ENCODE assay signal across 8 cellular contexts in the genomic region with DNA sequence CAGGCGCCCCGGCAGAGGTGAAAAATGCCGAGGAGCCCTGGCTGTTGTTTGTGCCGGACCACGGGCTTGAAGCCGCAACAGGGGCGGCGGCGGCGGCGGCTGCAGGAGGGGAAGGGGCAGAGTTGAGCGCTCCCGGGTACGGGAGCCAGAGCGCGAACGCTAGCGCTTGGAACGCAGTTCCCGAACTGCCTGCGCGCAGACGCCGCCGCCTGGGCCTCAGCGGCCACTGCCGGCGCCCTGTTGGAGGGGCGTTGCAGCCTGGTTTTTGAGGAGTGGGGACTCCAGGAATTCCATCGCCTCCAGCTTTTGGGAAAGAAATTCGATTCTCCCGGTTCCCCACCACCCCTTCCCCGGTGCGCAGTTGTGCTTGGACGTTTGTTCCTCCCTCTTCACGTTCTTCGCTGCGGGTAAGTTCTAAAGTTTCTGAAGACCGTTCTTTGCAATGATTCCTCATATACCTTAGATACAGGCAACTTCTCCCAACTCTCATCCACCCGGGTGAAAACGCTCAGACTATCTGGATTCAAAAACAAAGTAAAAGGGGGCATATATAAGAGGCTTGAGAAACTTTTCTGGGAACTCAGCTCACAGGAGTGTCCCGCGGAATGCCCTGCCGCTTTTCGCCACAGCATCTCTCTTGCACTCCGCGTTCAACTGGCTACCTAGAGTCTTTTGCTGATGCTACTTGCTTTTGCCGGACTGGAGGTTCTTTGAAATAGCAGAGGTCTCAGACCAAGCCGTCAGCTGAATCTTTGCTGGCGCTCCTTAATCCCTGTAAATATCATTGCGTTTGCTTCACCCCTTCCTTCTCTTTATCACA. TPM values are rescaled to one million over a fixed set of nuclear protein-coding genes. Genes with fewer than 3 reads are reported as not detected.
DNase-seq lines count a peak whose midpoint lies in the region; FAIRE-seq and TF ChIP-seq lines count a peak whose summit lies in the region.

No MANE protein-coding gene starts in this region.

- FAIRE-seq in urothelium cell line (lab: Jason Lieb, UNC), result no peak

- no peaks in the 10 kb centered on the region for H3K9me3 ChIP-seq in HUES6 (ENCODE audit: control insufficient read depth, insufficient read depth, low read depth, low read length)
- H3K9me3 ChIP-seq in muscle layer of colon (ENCODE audit: low read length), result no peaks in the 10 kb centered on the region

- H3K4me1 ChIP-seq in HUES6 (ENCODE audit: control insufficient read depth, insufficient read depth, low read length) (peaks cover 13% of the 10 kb centered on the region), muscle layer of colon (ENCODE audit: insufficient read depth, low read length) (peaks cover 37% of the 10 kb centered on the region)

- H3K9me3 Mint-ChIP-seq in activated CD4-positive, alpha-beta memory T cell treated with anti-CD3 and anti-CD28 coated beads, Interleukin-2, amount 10 ng/mL, durations not matched to agents 7 days and 5 days, result no peaks in the 10 kb centered on the region

- H3K4me3 Mint-ChIP-seq in activated CD4-positive, alpha-beta memory T cell treated with anti-CD3 and anti-CD28 coated beads, Interleukin-2, amount 10 ng/mL, durations not matched to agents 7 days and 5 days, result peak overlapping the region; percentile 75

- H3K9ac ChIP-seq in HUES6 (ENCODE audit: low read length) (peak overlapping the region; percentile 68), muscle layer of colon (ENCODE audit: low read length) (peak overlapping the region; percentile 90)

- DNase-seq in NCI-H2081 (lab: John Stamatoyannopoulos, UW) (peak; percentile 27 to 41), NCI-H2081 treated with DMSO at 0.1 percent for 48 hours (lab: John Stamatoyannopoulos, UW) (no peak), fibroblast of mammary gland (ENCODE audit: low read depth) (peak; percentile 48), urothelium cell line (ENCODE audit: low spot score) (peak; percentile 54), RKO (ENCODE audit: low spot score) (no peak)
- DNase-seq in activated CD4-positive, alpha-beta memory T cell treated with anti-CD3 and anti-CD28 coated beads, Interleukin-2, amount 10 ng/mL, durations not matched to agents 7 days and 5 days, result peak; percentile 17

- CTCF ChIA-PET in activated CD4-positive, alpha-beta memory T cell treated with anti-CD3 and anti-CD28 coated beads, Interleukin-2, amount 10 ng/mL, durations not matched to agents 7 days and 5 days (lab: Charles Lee), result no interaction called here

- no peak for TF ChIP-seq CTCF in fibroblast of mammary gland (conservative IDR thresholded peaks at IDR 0.05; ENCODE audit: control insufficient read depth, insufficient read depth, low read depth, low read length)

- H3K36me3 Mint-ChIP-seq in activated CD4-positive, alpha-beta memory T cell treated with anti-CD3 and anti-CD28 coated beads, Interleukin-2, amount 10 ng/mL, durations not matched to agents 7 days and 5 days (ENCODE audit: low read depth), result no peaks in the 10 kb centered on the region

- H3K36me3 ChIP-seq in HUES6 (ENCODE audit: control insufficient read depth, insufficient read depth, low read length) (0 out of 2 replicates have a peak, but pooled peaks cover 3% of the 10 kb centered on the region), muscle layer of colon (ENCODE audit: insufficient read depth, low read length) (peaks cover 2% of the 10 kb centered on the region)

- H3K27ac Mint-ChIP-seq in activated CD4-positive, alpha-beta memory T cell treated with anti-CD3 and anti-CD28 coated beads, Interleukin-2, amount 10 ng/mL, durations not matched to agents 7 days and 5 days, result no peak overlapping the region

- H3K27me3 ChIP-seq in HUES6 (ENCODE audit: control insufficient read depth, insufficient read depth, low read length) (peaks cover 32% of the 10 kb centered on the region), muscle layer of colon (ENCODE audit: control insufficient read depth in 1 of 2, insufficient read depth in 2 of 2, low read length in 2 of 2) (no peaks in the 10 kb centered on the region)

- peak overlapping the region; percentile 87 for H3K4me3 ChIP-seq in HUES6 (ENCODE audit: low read depth, low read length)
- H3K4me3 ChIP-seq in fibroblast of mammary gland (ENCODE audit: control insufficient read depth, low read depth, low read length), result peak overlapping the region; percentile 88
- peak overlapping the region; percentile 96 to 97 for H3K4me3 ChIP-seq in muscle layer of colon (ENCODE audit: low read depth in 1 of 2, low read length in 2 of 2)

- H3K27ac ChIP-seq in HUES6 (ENCODE audit: low read depth, low read length), result no peak overlapping the region; the same call in 1 of the 2 replicates
- H3K27ac ChIP-seq in muscle layer of colon (ENCODE audit: low read depth, low read length), result peak overlapping the region; percentile 95

- peaks cover 35% of the 10 kb centered on the region for H3K4me1 Mint-ChIP-seq in activated CD4-positive, alpha-beta memory T cell treated with anti-CD3 and anti-CD28 coated beads, Interleukin-2, amount 10 ng/mL, durations not matched to agents 7 days and 5 days

- H3K27me3 Mint-ChIP-seq in activated CD4-positive, alpha-beta memory T cell treated with anti-CD3 and anti-CD28 coated beads, Interleukin-2, amount 10 ng/mL, durations not matched to agents 7 days and 5 days, result peaks cover 49% of the 10 kb centered on the region

- POLR2A ChIA-PET in activated CD4-positive, alpha-beta memory T cell treated with anti-CD3 and anti-CD28 coated beads, Interleukin-2, amount 10 ng/mL, durations not matched to agents 7 days and 5 days (lab: Charles Lee), result no interaction called here

RNA-seq across cellular contexts. Expression of gene FAT4, which starts 1.0 kb away (rescaled TPM):
- not detected for total RNA-seq in activated CD4-positive, alpha-beta memory T cell treated with anti-CD3 and anti-CD28 coated beads, Interleukin-2, amount 10 ng/mL, durations not matched to agents 7 days and 5 days

Comparison
In these comparisons a context has a peak if more than half of its experiments do, and no peak if none do; other contexts are left out.
1. DNase-seq: peak in NCI-H2081 (2 of 2), activated CD4-positive, alpha-beta memory T cell treated with anti-CD3 and anti-CD28 coated beads, Interleukin-2, amount 10 ng/mL, durations not matched to agents 7 days and 5 days (single experiment), fibroblast of mammary gland (single experiment) and urothelium cell line (single experiment); none in NCI-H2081 treated with DMSO at 0.1 percent for 48 hours (single experiment) and RKO (single experiment).
2. Peak in every context shown above with its lines, with median percentiles within 50 percentile points of each other: H3K4me3 ChIP-seq.